ENCODE assay signal across 1 cellular context in genomic region chr10:61750943-61751471, GRCh38.
TF ChIP-seq lines count a peak whose summit lies in the region.

No MANE protein-coding gene starts in this region.

TF ChIP-seq in K562, 482 proteins besides CTCF, POLR2A, EP300 and RAD21 (continued from another document and continues in another):
- TF ChIP-seq ZNF277 (CRISPR knock-in tag; IDR thresholded peaks at IDR 0.05; ENCODE audit: borderline replicate concordance) (no peak), CHD7 (IDR thresholded peaks at IDR 0.05; ENCODE audit: low read depth, low read length) (no peak), SP1 (CRISPR knock-in tag; IDR thresholded peaks at IDR 0.05) (no peak), HDGF (IDR thresholded peaks at IDR 0.05) (no peak), RFX5 (IDR thresholded peaks at IDR 0.05; ENCODE audit: low read depth, low read length) (no peak), KLF1 (tag; IDR thresholded peaks at IDR 0.05) (no peak), GATA2 (CRISPR knock-in tag; IDR thresholded peaks at IDR 0.05) (no peak), SRF (CRISPR knock-in tag; IDR thresholded peaks at IDR 0.05) (no peak), TARDBP (IDR thresholded peaks at IDR 0.05) (no peak), SAFB (IDR thresholded peaks at IDR 0.05; ENCODE audit: borderline replicate concordance, low read depth, low read length) (no peak), SFPQ (IDR thresholded peaks at IDR 0.05; ENCODE audit: low read depth, low read length) (no peak), MTA1 (IDR thresholded peaks at IDR 0.05; ENCODE audit: borderline replicate concordance) (no peak), CBX2 (IDR thresholded peaks at IDR 0.05; ENCODE audit: insufficient read depth, low read length, poor library complexity, severe bottlenecking) (no peak), ZNF76 (CRISPR knock-in tag; IDR thresholded peaks at IDR 0.05; ENCODE audit: borderline replicate concordance) (no peak), GABPB1 (CRISPR knock-in tag; IDR thresholded peaks at IDR 0.05) (peak; percentile 32; the same call in 1 of the 2 replicates), SMAD2 (IDR thresholded peaks at IDR 0.05; ENCODE audit: low read depth, low read length) (no peak), ZNF511 (CRISPR knock-in tag; IDR thresholded peaks at IDR 0.05) (no peak), KLF6 (CRISPR knock-in tag; IDR thresholded peaks at IDR 0.05; ENCODE audit: borderline replicate concordance) (no peak), POLR2G (IDR thresholded peaks at IDR 0.05; ENCODE audit: low read depth, low read length) (no peak), ZNF407 (IDR thresholded peaks at IDR 0.05; ENCODE audit: low read depth) (no peak), PYGO2 (tag; IDR thresholded peaks at IDR 0.05) (no peak), ARID3A (IDR thresholded peaks at IDR 0.05; ENCODE audit: borderline replicate concordance, low read depth, low read length) (no peak), GTF2F1 (IDR thresholded peaks at IDR 0.05; ENCODE audit: low read depth, low read length) (no peak), KAT2B (IDR thresholded peaks at IDR 0.05; ENCODE audit: low read depth, low read length) (no peak), ZBTB17 (CRISPR knock-in tag; IDR thresholded peaks at IDR 0.05) (no peak), MBD2 (IDR thresholded peaks at IDR 0.05; ENCODE audit: borderline replicate concordance, low read depth) (no peak), ZSCAN32 (CRISPR knock-in tag; IDR thresholded peaks at IDR 0.05) (no peak), FOXA3 (CRISPR knock-in tag; conservative IDR thresholded peaks at IDR 0.05 in 1 of 2, IDR thresholded peaks at IDR 0.05 in 1 of 2) (no peak), POLR2AphosphoS2 (IDR thresholded peaks at IDR 0.05; ENCODE audit: low read length) (no peak), NCOA6 (IDR thresholded peaks at IDR 0.05) (no peak), RBM15 (IDR thresholded peaks at IDR 0.05; ENCODE audit: insufficient read depth, low read length) (no peak), SAP30 (IDR thresholded peaks at IDR 0.05; ENCODE audit: borderline replicate concordance, insufficient read depth, low read depth, low read length, poor library complexity, severe bottlenecking) (no peak)
